Comparison of ENCODE assay signal across 12 cellular contexts in genomic region chr15:85037617-85038016, GRCh38.
"Had no signal": no experiment of that assay in that cellular context is flagged by ENCODE, and none has a peak within 500 bp of the region (broad histone marks: within the 10 kb centered on the region; RNA-seq: fewer than 3 reads in every experiment).

No MANE protein-coding gene starts in this region.

- ATAC-seq: activated CD8-positive, alpha-beta T cell treated with anti-CD3 and anti-CD28 coated beads for 36 hours; left colon; natural killer cell treated with Interleukin-12 subunit alpha and Interleukin-12 subunit beta and Interleukin-15 and Interleukin-18, amount 100 ng/mL, for 72 hours; stimulated activated naive CD8-positive, alpha-beta T cell treated with anti-CD3 and anti-CD28 coated beads, Interleukin-15, Interleukin-2, amounts not matched to agents 100 U/mL and 50 U/mL, for 24 hours had no signal

- DNase-seq: activated CD4-positive, alpha-beta T cell treated with anti-CD3 and anti-CD28 coated beads for 4 hours; activated CD8-positive, alpha-beta memory T cell treated with anti-CD3 and anti-CD28 coated beads, Interleukin-2, amount 50 U/mL, for 4 hours; activated CD8-positive, alpha-beta T cell treated with anti-CD3 and anti-CD28 coated beads for 36 hours; activated naive CD4-positive, alpha-beta T cell; cortex of kidney; left colon; nucleus accumbens; stimulated activated CD4-positive, alpha-beta T cell treated with anti-CD3 and anti-CD28 coated beads, Interleukin-12 subunit alpha, Interleukin-12 subunit beta, amount 100 ng/mL, for 4 hours; stimulated activated CD4-positive, alpha-beta T cell treated with anti-CD3 and anti-CD28 coated beads, Interleukin-2, amount 100 ng/mL, for 48 hours; stimulated activated naive CD8-positive, alpha-beta T cell treated with anti-CD3 and anti-CD28 coated beads, Interleukin-15, Interleukin-2, amounts not matched to agents 100 U/mL and 50 U/mL, for 24 hours had no signal

- H3K4me3 ChIP-seq: thoracic aorta had no signal

- H3K9me3 ChIP-seq: thoracic aorta had no signal

- H3K36me3 ChIP-seq: thoracic aorta had no signal

- H3K27ac ChIP-seq: thoracic aorta had no signal
